In genomic region chr9:128627906-128628305, GRCh38 we compare ENCODE assay signal across 1 cellular context.
TF ChIP-seq lines count a peak whose summit lies in the region.

No MANE protein-coding gene starts in this region.

TF ChIP-seq in liver, 16 proteins besides CTCF, POLR2A, EP300 and RAD21 (continued from another document):
- no peak for TF ChIP-seq REST (IDR thresholded peaks at IDR 0.05)
- no peak for TF ChIP-seq YY1 (IDR thresholded peaks at IDR 0.05)
- no peak for TF ChIP-seq EGR1 (IDR thresholded peaks at IDR 0.05; ENCODE audit: low read depth in 2 of 2)
- no peak for TF ChIP-seq RXRA (IDR thresholded peaks at IDR 0.05)
- TF ChIP-seq SP1 (IDR thresholded peaks at IDR 0.05): no peak
- no peak for TF ChIP-seq ATF3 (IDR thresholded peaks at IDR 0.05)
- no peak for TF ChIP-seq FOXA1 (IDR thresholded peaks at IDR 0.05)
- TF ChIP-seq HNF4G (IDR thresholded peaks at IDR 0.05): no peak
- TF ChIP-seq HNF4A (conservative IDR thresholded peaks at IDR 0.05): no peak
- TF ChIP-seq TAF1 (conservative IDR thresholded peaks at IDR 0.05): no peak
